8 cellular contexts compared by ENCODE assay signal in the genomic region with DNA sequence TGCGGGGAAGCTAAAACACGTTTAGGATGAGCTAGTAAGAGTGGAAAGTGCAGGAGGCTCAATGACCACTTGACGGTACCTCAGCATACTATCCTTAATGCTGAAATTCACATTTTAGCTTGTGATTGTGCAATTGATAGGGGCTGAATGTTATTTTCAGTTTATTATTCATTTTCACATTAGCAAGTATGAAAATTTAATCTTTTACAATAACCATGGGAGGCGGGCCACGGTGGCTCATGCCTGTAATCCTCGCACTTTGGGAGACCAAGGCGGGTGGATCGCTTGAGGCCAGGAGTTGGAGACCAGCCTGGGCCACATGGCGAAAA. TPM values are rescaled to one million over a fixed set of nuclear protein-coding genes. Genes with fewer than 3 reads are reported as not detected.
DNase-seq lines count a peak whose midpoint lies in the region; ATAC-seq and TF ChIP-seq lines count a peak whose summit lies in the region.

No MANE protein-coding gene starts in this region.

- H3K27ac Mint-ChIP-seq in stimulated activated effector memory CD8-positive, alpha-beta T cell treated with anti-CD3 and anti-CD28 coated beads, Interleukin-12 subunit alpha, Interleukin-12 subunit beta, amount 100 ng/mL, for 72 hours = peak overlapping the region; percentile 34

- no peaks in the 10 kb centered on the region for H3K36me3 ChIP-seq in right atrium auricular region

- H3K27ac ChIP-seq in right atrium auricular region = peak overlapping the region in 1 of 2 donors; percentile 82

- no peaks in the 10 kb centered on the region for H3K9me3 Mint-ChIP-seq in stimulated activated effector memory CD8-positive, alpha-beta T cell treated with anti-CD3 and anti-CD28 coated beads, Interleukin-12 subunit alpha, Interleukin-12 subunit beta, amount 100 ng/mL, for 72 hours

- H3K27me3 ChIP-seq in right atrium auricular region = no peaks in the 10 kb centered on the region

- H3K4me1 Mint-ChIP-seq in stimulated activated effector memory CD8-positive, alpha-beta T cell treated with anti-CD3 and anti-CD28 coated beads, Interleukin-12 subunit alpha, Interleukin-12 subunit beta, amount 100 ng/mL, for 72 hours = peaks cover 5% of the 10 kb centered on the region

- H3K4me1 ChIP-seq in right atrium auricular region = peaks cover 0 to 10% of the 10 kb centered on the region in 2 donors

- peak overlapping the region; percentile 78 for H3K4me3 Mint-ChIP-seq in stimulated activated effector memory CD8-positive, alpha-beta T cell treated with anti-CD3 and anti-CD28 coated beads, Interleukin-12 subunit alpha, Interleukin-12 subunit beta, amount 100 ng/mL, for 72 hours

- H3K36me3 Mint-ChIP-seq in stimulated activated effector memory CD8-positive, alpha-beta T cell treated with anti-CD3 and anti-CD28 coated beads, Interleukin-12 subunit alpha, Interleukin-12 subunit beta, amount 100 ng/mL, for 72 hours = no peaks in the 10 kb centered on the region

- TF ChIP-seq CTCF in right atrium auricular region (IDR thresholded peaks at IDR 0.05) (no peak), GM20000 (IDR thresholded peaks at IDR 0.05; ENCODE audit: extremely low read depth, missing control alignments) (no peak)

- DNase-seq in SW480 (ENCODE audit: low spot score) = peak; percentile 66
- DNase-seq in right atrium auricular region (ENCODE audit: low spot score) = no peak
- no peak for DNase-seq in stimulated activated effector memory CD8-positive, alpha-beta T cell treated with anti-CD3 and anti-CD28 coated beads, Interleukin-12 subunit alpha, Interleukin-12 subunit beta, amount 100 ng/mL, for 72 hours (ENCODE audit: low spot score in 2 of 2)
- no peak for DNase-seq in NCI-H2081 (lab: John Stamatoyannopoulos, UW)
- no peak for DNase-seq in kidney tubule cell (ENCODE audit: low spot score)
- no peak for DNase-seq in AG20443 (ENCODE audit: low spot score)
- no peak for DNase-seq in GM20000 (ENCODE audit: low spot score)

- H3K9me3 ChIP-seq in right atrium auricular region = no peaks in the 10 kb centered on the region

- ATAC-seq in GM21717 (IDR thresholded peaks at IDR 0.05; ENCODE audit: unreplicated experiment) = peak; percentile 42
- no peak for ATAC-seq in stimulated activated effector memory CD8-positive, alpha-beta T cell treated with anti-CD3 and anti-CD28 coated beads, Interleukin-12 subunit alpha, Interleukin-12 subunit beta, amount 100 ng/mL, for 72 hours

- peak overlapping the region; percentile 76 to 92 for H3K4me3 ChIP-seq in right atrium auricular region

RNA-seq across cellular contexts. Expression of a gene that starts 22.1 kb away (rescaled TPM):
- total RNA-seq in right atrium auricular region = 1 to 10 TPM; 2.4 to 9.0 TPM
